In genomic region chr17:77306790-77307478, GRCh38 we compare ENCODE assay signal across 1 cellular context.
TF ChIP-seq lines count a peak whose summit lies in the region.

No MANE protein-coding gene starts in this region.

TF ChIP-seq in HepG2, 621 proteins besides CTCF, POLR2A, EP300 and RAD21 (continued from another document and continues in another):
- TF ChIP-seq ZNF770 (CRISPR knock-in tag; IDR thresholded peaks at IDR 0.05) (peak; percentile 98), ADNP (CRISPR knock-in tag; IDR thresholded peaks at IDR 0.05) (peak; percentile 10; the same call in 1 of the 2 replicates), KLF12 (CRISPR knock-in tag; IDR thresholded peaks at IDR 0.05; ENCODE audit: borderline replicate concordance) (peak; percentile 69; the same call in 1 of the 2 replicates), ZSCAN22 (CRISPR knock-in tag; IDR thresholded peaks at IDR 0.05) (no peak), ZNF407 (CRISPR knock-in tag; IDR thresholded peaks at IDR 0.05; ENCODE audit: not compliant biosample characterization) (peak; percentile 25), GATAD2A (CRISPR knock-in tag; IDR thresholded peaks at IDR 0.05) (peak; percentile 96), TFDP2 (CRISPR knock-in tag; IDR thresholded peaks at IDR 0.05) (peak; percentile 82), LCORL (IDR thresholded peaks at IDR 0.05) (no peak), LCORL (CRISPR knock-in tag; IDR thresholded peaks at IDR 0.05) (peak; percentile 98), SP4 (CRISPR knock-in tag; IDR thresholded peaks at IDR 0.05) (peak; percentile 39; the same call in 1 of the 2 replicates), ZNF138 (CRISPR knock-in tag; IDR thresholded peaks at IDR 0.05; ENCODE audit: low read depth) (no peak), ZNF547 (CRISPR knock-in tag; IDR thresholded peaks at IDR 0.05) (peak; percentile 85; the same call in 1 of the 2 replicates), KDM5A (IDR thresholded peaks at IDR 0.05; ENCODE audit: borderline replicate concordance, low read length) (no peak), HDAC1 (CRISPR knock-in tag; IDR thresholded peaks at IDR 0.05) (peak; percentile 91), TIGD3 (CRISPR knock-in tag; IDR thresholded peaks at IDR 0.05; ENCODE audit: borderline replicate concordance) (no peak), SNAI1 (CRISPR knock-in tag; IDR thresholded peaks at IDR 0.05; ENCODE audit: borderline replicate concordance) (peak; percentile 51; the same call in 1 of the 2 replicates), MXI1 (IDR thresholded peaks at IDR 0.05; ENCODE audit: borderline replicate concordance, low read depth, low read length) (peak; percentile 78; the same call in 1 of the 3 replicates), PCBP2 (optimal IDR thresholded peaks at IDR 0.05; ENCODE audit: low read depth, low read length, poor library complexity, severe bottlenecking) (no peak), ZFP36L1 (CRISPR knock-in tag; IDR thresholded peaks at IDR 0.05) (no peak), KDM5B (CRISPR knock-in tag; IDR thresholded peaks at IDR 0.05; ENCODE audit: borderline replicate concordance) (peak; percentile 81), UBTF (CRISPR knock-in tag; IDR thresholded peaks at IDR 0.05) (peak; percentile 82), CBX1 (IDR thresholded peaks at IDR 0.05; ENCODE audit: low read depth) (peak; percentile 81), ESRRA (CRISPR knock-in tag; IDR thresholded peaks at IDR 0.05; ENCODE audit: low read depth) (peak; percentile 90), ZNF446 (CRISPR knock-in tag; IDR thresholded peaks at IDR 0.05) (no peak), ISL2 (CRISPR knock-in tag; IDR thresholded peaks at IDR 0.05) (peak; percentile 80), ZNF776 (CRISPR knock-in tag; IDR thresholded peaks at IDR 0.05) (peak; percentile 48; the same call in 1 of the 2 replicates), ZFP36L2 (CRISPR knock-in tag; IDR thresholded peaks at IDR 0.05) (no peak), RFX3 (CRISPR knock-in tag; IDR thresholded peaks at IDR 0.05) (peak; percentile 58; the same call in 1 of the 2 replicates), HDAC2 (CRISPR knock-in tag; IDR thresholded peaks at IDR 0.05) (peak; percentile 97), RNF2 (conservative IDR thresholded peaks at IDR 0.05; ENCODE audit: low read depth) (0 out of 2 replicates have a peak, but pooled peaks have one; percentile 70), MEIS1 (CRISPR knock-in tag; IDR thresholded peaks at IDR 0.05; ENCODE audit: borderline replicate concordance) (peak; percentile 86; the same call in 1 of the 2 replicates), ZBTB38 (CRISPR knock-in tag; IDR thresholded peaks at IDR 0.05) (0 out of 2 replicates have a peak, but pooled peaks have one; percentile 75), ZNF564 (CRISPR knock-in tag; IDR thresholded peaks at IDR 0.05) (no peak), ZNF761 (CRISPR knock-in tag; conservative IDR thresholded peaks at IDR 0.05) (peak; percentile 92; the same call in 1 of the 2 replicates), DPF2 (CRISPR knock-in tag; IDR thresholded peaks at IDR 0.05; ENCODE audit: borderline replicate concordance, low read depth) (peak; percentile 83), PHF20 (CRISPR knock-in tag; IDR thresholded peaks at IDR 0.05) (no peak), BRCA1 (CRISPR knock-in tag; IDR thresholded peaks at IDR 0.05) (no peak), KMT2A (CRISPR knock-in tag; IDR thresholded peaks at IDR 0.05) (peak; percentile 78), RCOR2 (CRISPR knock-in tag; IDR thresholded peaks at IDR 0.05) (peak; percentile 73), ISX (CRISPR knock-in tag; conservative IDR thresholded peaks at IDR 0.05) (no peak), ZHX1 (CRISPR knock-in tag; IDR thresholded peaks at IDR 0.05; ENCODE audit: low read depth) (no peak), KAT8 (CRISPR knock-in tag; IDR thresholded peaks at IDR 0.05) (peak; percentile 84), ZNF639 (CRISPR knock-in tag; conservative IDR thresholded peaks at IDR 0.05) (no peak; the same call in 1 of the 2 replicates)
